ENCODE assay signal across 11 cellular contexts in genomic region chr22:23217171-23218052, GRCh38. TPM values are rescaled to one million over a fixed set of nuclear protein-coding genes. Genes with fewer than 3 reads are reported as not detected.
DNase-seq lines count a peak whose midpoint lies in the region; ATAC-seq and TF ChIP-seq lines count a peak whose summit lies in the region.
"Had no signal": no experiment of that assay in that cellular context is flagged by ENCODE, and none has a peak within 500 bp of the region (broad histone marks: within the 10 kb centered on the region; RNA-seq: fewer than 3 reads in every experiment).

No MANE protein-coding gene starts in this region.

- TF ChIP-seq CTCF in heart left ventricle (IDR thresholded peaks at IDR 0.05) (peak in 1 of 12 donors; percentile 9), coronary artery (IDR thresholded peaks at IDR 0.05) (no peak)

- no peaks in the 10 kb centered on the region for H3K27me3 Mint-ChIP-seq in dendritic cell treated with granulocyte-macrophage colony-stimulating factor and Interleukin-4, amounts not matched to agents 40 ng/mL and 50 ng/mL, for 4 days
- no peaks in the 10 kb centered on the region for H3K27me3 Mint-ChIP-seq in naive B cell

- peak overlapping the region; percentile 84 for H3K27ac Mint-ChIP-seq in dendritic cell treated with granulocyte-macrophage colony-stimulating factor and Interleukin-4, amounts not matched to agents 40 ng/mL and 50 ng/mL, for 4 days
- H3K27ac Mint-ChIP-seq in naive B cell = peak overlapping the region; percentile 7 to 90 (median 55)

- H3K36me3 ChIP-seq in heart left ventricle = no peaks in the 10 kb centered on the region

- in situ Hi-C loops in ACHN (cut with HindIII; ENCODE audit: low pct_ligation_motif_present, low pct_unique_long_range_greater_than_20kb, low sequenced_read_pairs) = no loop called here

- peaks cover 25 to 99% (median 83%) of the 10 kb centered on the region in 12 donors for H3K4me1 ChIP-seq in heart left ventricle

- H3K4me3 Mint-ChIP-seq in dendritic cell treated with granulocyte-macrophage colony-stimulating factor and Interleukin-4, amounts not matched to agents 40 ng/mL and 50 ng/mL, for 4 days = no peak overlapping the region
- peak overlapping the region; percentile 66 to 91 (median 75) for H3K4me3 Mint-ChIP-seq in naive B cell

- H3K4me3 ChIP-seq in heart left ventricle (no peak overlapping the region), coronary artery (no peak overlapping the region)
- H3K4me3 ChIP-seq: mucosa of descending colon had no signal

- no peaks in the 10 kb centered on the region for H3K9me3 Mint-ChIP-seq in dendritic cell treated with granulocyte-macrophage colony-stimulating factor and Interleukin-4, amounts not matched to agents 40 ng/mL and 50 ng/mL, for 4 days
- no peaks in the 10 kb centered on the region for H3K9me3 Mint-ChIP-seq in naive B cell

- H3K27me3 ChIP-seq in heart left ventricle = no peaks in the 10 kb centered on the region

- H3K4me1 Mint-ChIP-seq in dendritic cell treated with granulocyte-macrophage colony-stimulating factor and Interleukin-4, amounts not matched to agents 40 ng/mL and 50 ng/mL, for 4 days (ENCODE audit: low read depth) = peaks cover 99% of the 10 kb centered on the region
- H3K4me1 Mint-ChIP-seq in naive B cell = peaks cover 89 to 100% (median 99%) of the 10 kb centered on the region in 3 donors

- no peaks in the 10 kb centered on the region for H3K36me3 Mint-ChIP-seq in dendritic cell treated with granulocyte-macrophage colony-stimulating factor and Interleukin-4, amounts not matched to agents 40 ng/mL and 50 ng/mL, for 4 days (ENCODE audit: low read depth)
- no peaks in the 10 kb centered on the region for H3K36me3 Mint-ChIP-seq in naive B cell

- WGBS in heart left ventricle, 4 donors = 67 to 73% (median 69%) methylated on average over 15 to 16 of the region's 16 CpGs

- intact Hi-C loops in heart left ventricle (cut with DNase I) = loop anchor here in 4 of 10 donors (2.0 to 5.0 kb wide), 2 partner anchors 21 to 35 kb away; partner anchors contain the start of gene BCR (in 3 of the 4)
- intact Hi-C loops in Right ventricle myocardium inferior (cut with DNase I) = no loop called here
- intact Hi-C loops in dendritic cell treated with granulocyte-macrophage colony-stimulating factor and Interleukin-4, amounts not matched to agents 40 ng/mL and 50 ng/mL, for 4 days (cut with micrococcal nuclease) = no loop called here

- H3K9me3 ChIP-seq in heart left ventricle = no peaks in the 10 kb centered on the region
- H3K9me3 ChIP-seq: mucosa of descending colon had no signal

- TF ChIP-seq POLR2A in heart left ventricle (IDR thresholded peaks at IDR 0.05) = no peak

- DNase-seq in heart left ventricle (peak in 3 of 5 donors; percentile 54 to 64 (median 59)), Right ventricle myocardium inferior (ENCODE audit: missing footprints) (no peak), naive B cell (no peak), ACHN (no peak), coronary artery (ENCODE audit: low spot score) (no peak)
- no peak for DNase-seq in stimulated activated naive CD4-positive, alpha-beta T cell (lab: John Stamatoyannopoulos, UW)
- DNase-seq: amygdala, mucosa of descending colon had no signal

- ATAC-seq in heart left ventricle (peak in 3 of 4 donors; percentile 33 to 80 (median 35)), Right ventricle myocardium inferior (no peak), naive B cell (ENCODE audit: low read depth in 2 of 2) (no peak), HG03175 (IDR thresholded peaks at IDR 0.05; ENCODE audit: unreplicated experiment) (no peak)
- ATAC-seq: mucosa of descending colon had no signal

- H3K27ac ChIP-seq in heart left ventricle = peak overlapping the region in 9 of 12 donors; percentile 43 to 75 (median 63)
- peak overlapping the region in 1 of 2 donors; percentile 78 for H3K27ac ChIP-seq in coronary artery
- H3K27ac ChIP-seq: C4-2B had no signal

RNA-seq across cellular contexts. Expression of gene BCR, which starts 37.1 kb away (rescaled TPM):
- total RNA-seq in heart left ventricle = 10 to 100 TPM; 24.0 to 51.1 (median 29.3) TPM
- polyA plus RNA-seq in heart left ventricle = 10 to 100 TPM; 12.6 to 22.4 TPM
- 29.0 TPM for total RNA-seq in Right ventricle myocardium inferior
- 10 to 100 TPM in 1 of 6 donors, 1 to 10 TPM in 4, not detected in 1; 2.6 to 12.1 (median 4.0) TPM for polyA plus RNA-seq in naive B cell (ENCODE audit: low read depth in 6 of 6)

Comparison
In these comparisons a context has a peak if more than half of its experiments do, and no peak if none do; other contexts are left out.
1. ATAC-seq: peak in heart left ventricle (3 of 4); none in Right ventricle myocardium inferior (single experiment), naive B cell (0 of 2) and HG03175 (single experiment).
2. DNase-seq: peak in heart left ventricle (3 of 5); none in Right ventricle myocardium inferior (single experiment), naive B cell (single experiment), stimulated activated naive CD4-positive, alpha-beta T cell (0 of 6), ACHN (single experiment) and coronary artery (single experiment).